In the genomic region with DNA sequence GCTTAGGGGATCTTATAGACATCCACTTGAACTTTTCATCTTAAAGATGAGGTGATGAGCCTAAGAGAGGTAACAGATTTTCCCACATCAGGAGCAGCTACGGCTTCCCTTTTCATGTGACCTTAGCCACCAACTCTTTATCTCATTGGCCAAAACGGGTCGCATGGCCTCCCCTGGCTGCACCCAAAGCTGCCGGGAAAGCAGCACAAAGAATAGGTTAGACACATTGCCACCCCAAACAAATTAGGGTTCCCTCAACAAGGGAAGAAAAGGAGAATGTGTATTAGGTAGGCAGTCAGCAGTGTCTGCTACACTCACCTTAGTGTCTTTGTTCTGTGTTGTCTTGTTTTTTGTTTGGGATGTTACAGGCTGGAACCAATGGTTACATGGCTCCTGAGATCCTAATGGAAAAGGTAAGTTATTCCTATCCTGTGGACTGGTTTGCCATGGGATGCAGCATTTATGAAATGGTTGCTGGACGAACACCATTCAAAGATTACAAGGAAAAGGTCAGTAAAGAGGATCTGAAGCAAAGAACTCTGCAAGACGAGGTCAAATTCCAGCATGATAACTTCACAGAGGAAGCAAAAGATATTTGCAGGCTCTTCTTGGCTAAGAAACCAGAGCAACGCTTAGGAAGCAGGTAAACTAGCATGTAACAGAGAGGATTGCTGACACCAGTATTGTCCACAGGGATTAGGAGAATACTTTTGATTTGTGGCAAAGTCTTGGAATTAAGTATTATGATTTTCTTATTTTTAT, we compare ENCODE assay signal across 1 cellular context.
TF ChIP-seq lines count a peak whose summit lies in the region.

No MANE protein-coding gene starts in this region.

TF ChIP-seq in H1, 55 proteins besides CTCF, POLR2A, EP300 and RAD21:
- TF ChIP-seq SIN3A (conservative IDR thresholded peaks at IDR 0.05 in 1 of 2, IDR thresholded peaks at IDR 0.05 in 1 of 2; ENCODE audit: low read depth in 1 of 2, low read length in 2 of 2) (no peak), RBBP5 (IDR thresholded peaks at IDR 0.05; ENCODE audit: borderline replicate concordance, low read depth, low read length) (no peak), RNF2 (IDR thresholded peaks at IDR 0.05; ENCODE audit: borderline replicate concordance, low read depth, low read length, missing control alignments, poor library complexity, severe bottlenecking) (no peak), FOSL1 (IDR thresholded peaks at IDR 0.05; ENCODE audit: insufficient read depth, low read depth, low read length) (no peak), NRF1 (IDR thresholded peaks at IDR 0.05; ENCODE audit: low read depth, low read length) (no peak), SP1 (IDR thresholded peaks at IDR 0.05; ENCODE audit: low read depth, low read length) (no peak), EZH2 (IDR thresholded peaks at IDR 0.05; ENCODE audit: low read depth, low read length, severe bottlenecking) (no peak), KDM4A (IDR thresholded peaks at IDR 0.05; ENCODE audit: low read depth, low read length, severe bottlenecking) (no peak)
